In the genomic region with DNA sequence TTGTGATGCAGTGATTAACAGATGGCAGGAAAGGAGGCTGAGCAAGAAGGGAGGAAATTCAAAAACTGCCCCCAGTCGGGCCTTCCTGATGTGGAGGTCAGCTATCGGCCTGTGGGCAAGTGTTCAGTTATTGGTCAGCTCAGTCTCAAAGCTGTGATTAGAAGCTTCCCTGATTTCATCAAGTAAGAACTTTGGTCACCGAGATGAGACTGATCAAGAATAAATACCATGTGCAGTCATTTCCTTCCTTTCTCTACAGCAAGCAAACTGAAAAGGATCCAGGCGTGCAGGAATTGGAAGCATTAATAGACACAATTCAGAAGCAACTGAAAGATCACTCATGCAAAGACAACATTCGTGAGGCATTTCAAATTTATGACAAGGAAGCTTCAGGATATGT, we compare ENCODE assay signal across 11 cellular contexts.
"Had no signal": no experiment of that assay in that cellular context is flagged by ENCODE, and none has a peak within 500 bp of the region (broad histone marks: within the 10 kb centered on the region; RNA-seq: fewer than 3 reads in every experiment).

No MANE protein-coding gene starts in this region.

- H3K9me3 Mint-ChIP-seq: neural crest cell had no signal

- H3K27me3 Mint-ChIP-seq: activated CD4-positive, alpha-beta T cell treated with anti-CD3 and anti-CD28 coated beads for 36 hours had no signal

- H3K27ac Mint-ChIP-seq: activated CD4-positive, alpha-beta T cell treated with anti-CD3 and anti-CD28 coated beads for 36 hours; activated CD8-positive, alpha-beta T cell treated with anti-CD3 and anti-CD28 coated beads, Interleukin-2, amount 10 ng/mL, durations not matched to agents 7 days and 5 days had no signal

- H3K4me3 Mint-ChIP-seq: activated CD4-positive, alpha-beta T cell treated with anti-CD3 and anti-CD28 coated beads for 36 hours; activated CD8-positive, alpha-beta T cell treated with anti-CD3 and anti-CD28 coated beads, Interleukin-2, amount 10 ng/mL, durations not matched to agents 7 days and 5 days; neural crest cell had no signal

- DNase-seq: activated CD4-positive, alpha-beta T cell treated with anti-CD3 and anti-CD28 coated beads for 36 hours; activated CD8-positive, alpha-beta memory T cell treated with anti-CD3 and anti-CD28 coated beads, Interleukin-2, amount 50 U/mL, for 48 hours; activated CD8-positive, alpha-beta T cell treated with anti-CD3 and anti-CD28 coated beads, Interleukin-2, amount 10 ng/mL, durations not matched to agents 7 days and 5 days; aorta; effector CD4-positive, alpha-beta T cell; gastrocnemius medialis; left ventricle myocardium superior; T-helper 2 cell; thyroid gland; uterus had no signal

- H3K4me1 Mint-ChIP-seq: activated CD4-positive, alpha-beta T cell treated with anti-CD3 and anti-CD28 coated beads for 36 hours; neural crest cell had no signal

- ATAC-seq: activated CD4-positive, alpha-beta T cell treated with anti-CD3 and anti-CD28 coated beads for 36 hours; activated CD8-positive, alpha-beta T cell treated with anti-CD3 and anti-CD28 coated beads, Interleukin-2, amount 10 ng/mL, durations not matched to agents 7 days and 5 days; gastrocnemius medialis; left ventricle myocardium superior had no signal
